In genomic region chr7:42950417-42950816, GRCh38 we compare ENCODE assay signal across 6 cellular contexts.
"Had no signal": no experiment of that assay in that cellular context is flagged by ENCODE, and none has a peak within 500 bp of the region (broad histone marks: within the 10 kb centered on the region; RNA-seq: fewer than 3 reads in every experiment).

No MANE protein-coding gene starts in this region.

- H3K4me3 Mint-ChIP-seq: IgD-negative memory B cell had no signal

- DNase-seq: IMR-90, KBM-7 had no signal

- FAIRE-seq: HepG2, HTR-8/SVneo had no signal

- H3K27ac ChIP-seq: HL-60 had no signal

- H3K36me3 Mint-ChIP-seq: IgD-negative memory B cell had no signal

- ATAC-seq: HepG2 had no signal

- H3K27ac Mint-ChIP-seq: IgD-negative memory B cell had no signal
